ENCODE assay signal across 32 cellular contexts in the genomic region with DNA sequence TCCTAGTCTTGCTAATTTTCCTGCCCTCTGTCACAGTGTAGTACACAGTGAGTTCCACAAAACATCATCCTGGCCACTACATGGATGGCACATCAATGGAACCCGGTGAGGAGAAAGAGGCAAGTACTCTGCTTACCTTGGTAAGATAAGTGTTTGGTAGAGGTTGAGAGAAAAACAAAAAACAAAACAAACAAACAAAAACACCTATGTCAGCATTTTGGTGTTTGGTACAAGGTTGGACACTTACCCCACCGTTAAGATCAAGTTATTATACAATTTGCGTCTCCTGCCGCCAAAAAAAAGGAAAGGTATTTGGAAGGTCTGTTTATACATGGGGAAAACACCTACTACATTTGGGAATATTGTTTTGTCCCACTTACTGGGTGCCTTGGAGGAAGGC.
"Had no signal": no experiment of that assay in that cellular context is flagged by ENCODE, and none has a peak within 500 bp of the region (broad histone marks: within the 10 kb centered on the region; RNA-seq: fewer than 3 reads in every experiment).

No MANE protein-coding gene starts in this region.

- H3K36me3 ChIP-seq: adrenal gland, brain microvascular endothelial cell, breast epithelium had no signal

- DNase-seq: activated B cell treated with CpG ODN at 0.5 μM for 24 hours; activated CD4-positive, alpha-beta memory T cell treated with anti-CD3 and anti-CD28 coated beads for 36 hours; activated CD4-positive, alpha-beta T cell treated with anti-CD3 and anti-CD28 coated beads for 4 hours; activated CD4-positive, alpha-beta T cell treated with anti-CD3 and anti-CD28 coated beads, Interleukin-2, amount 10 ng/mL, durations not matched to agents 24 days and 14 days; activated CD4-positive, alpha-beta T cell treated with anti-CD3 and anti-CD28 coated beads, Interleukin-2, amount 50 U/mL, for 1 hour; activated CD4-positive, alpha-beta T cell treated with anti-CD3 and anti-CD28 coated beads, Interleukin-2, amount 50 U/mL, for 4 hours; activated CD4-positive, CD25-positive, alpha-beta regulatory T cell treated with anti-CD3 and anti-CD28 coated beads, Interleukin-2, amount 50 U/mL, for 72 hours; activated CD8-positive, alpha-beta memory T cell treated with anti-CD3 and anti-CD28 coated beads, Interleukin-2, amount 50 U/mL, for 4 hours; activated CD8-positive, alpha-beta T cell treated with anti-CD3 and anti-CD28 coated beads for 36 hours; activated effector memory CD4-positive, alpha-beta T cell treated with anti-CD3 and anti-CD28 coated beads, Interleukin-2, amount 50 U/mL, for 16 hours; activated gamma-delta T cell treated with Interleukin-2 at 50 U/mL for 16 hours; activated naive CD4-positive, alpha-beta T cell; activated naive CD4-positive, alpha-beta T cell treated with anti-CD3 and anti-CD28 coated beads for 36 hours; activated naive CD4-positive, alpha-beta T cell treated with anti-CD3 and anti-CD28 coated beads, Interleukin-2, amount 50 U/mL, for 16 hours; activated naive CD8-positive, alpha-beta T cell treated with anti-CD3 and anti-CD28 coated beads for 36 hours; activated T-cell treated with anti-CD3 and anti-CD28 coated beads for 4 hours; activated T-cell treated with anti-CD3 and anti-CD28 coated beads, Interleukin-2, amount 50 U/mL, for 1 hour; activated T-cell treated with anti-CD3 and anti-CD28 coated beads, Interleukin-2, amount 50 U/mL, for 4 hours; activated T-cell treated with anti-CD3 and anti-CD28 coated beads, Interleukin-2, amount 50 U/mL, for 72 hours; adrenal gland; amniotic stem cell; aorta; body of pancreas; brain microvascular endothelial cell; central memory CD4-positive, alpha-beta T cell; T-helper 17 cell had no signal

- H3K4me1 ChIP-seq: adrenal gland, body of pancreas, breast epithelium had no signal

- ATAC-seq: activated CD8-positive, alpha-beta T cell treated with anti-CD3 and anti-CD28 coated beads for 36 hours; activated naive CD4-positive, alpha-beta T cell treated with anti-CD3 and anti-CD28 coated beads, Interleukin-2, amount 50 U/mL, for 72 hours; activated T-cell treated with anti-CD3 and anti-CD28 coated beads, Interleukin-2, amount 50 U/mL, for 4 hours; activated T-cell treated with anti-CD3 and anti-CD28 coated beads, Interleukin-2, amount 50 U/mL, for 72 hours; activated T-helper 17 cell treated with anti-CD3 and anti-CD28 coated beads, Interleukin-2, amount 50 U/mL, for 72 hours; body of pancreas; T-helper 17 cell had no signal

- H3K4me3 ChIP-seq: adrenal gland, body of pancreas, breast epithelium had no signal

- H3K27ac ChIP-seq: adrenal gland, body of pancreas, brain microvascular endothelial cell, breast epithelium, VCaP had no signal

- H3K27me3 ChIP-seq: adrenal gland, body of pancreas, brain microvascular endothelial cell, breast epithelium had no signal

- H3K9me3 ChIP-seq: adrenal gland had no signal

- FAIRE-seq: astrocyte, TTC549 had no signal
